8 cellular contexts compared by ENCODE assay signal in the genomic region with DNA sequence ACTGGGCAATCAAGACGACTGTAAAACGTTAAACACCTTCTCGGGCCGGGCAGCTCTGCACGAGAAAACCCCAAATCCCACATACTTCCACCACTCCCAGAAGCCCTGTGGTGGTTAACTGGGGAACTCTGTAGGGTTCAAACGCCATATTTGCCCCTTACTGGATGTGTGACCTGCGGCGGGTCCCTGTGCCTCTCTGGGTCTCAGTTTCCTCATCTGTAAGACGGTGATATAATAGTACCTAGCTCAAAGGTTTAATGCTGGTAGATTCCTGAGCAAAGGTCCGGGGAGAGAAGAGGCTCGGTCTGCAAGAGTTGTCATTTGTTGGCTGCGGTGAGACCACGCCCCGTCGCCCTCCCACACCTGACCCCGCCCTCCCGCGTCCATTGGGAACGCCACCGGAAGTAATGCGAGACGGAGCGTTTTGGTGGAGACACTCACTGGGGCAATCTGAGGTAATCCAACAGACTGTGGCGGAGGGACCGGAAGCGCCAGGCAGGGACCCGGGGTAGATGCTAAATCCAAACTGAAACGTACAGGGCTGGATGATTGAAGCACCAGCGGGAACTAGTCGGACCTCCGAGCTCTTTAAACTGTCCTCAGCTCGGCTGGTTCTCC. TPM values are rescaled to one million over a fixed set of nuclear protein-coding genes. Genes with fewer than 3 reads are reported as not detected.
DNase-seq lines count a peak whose midpoint lies in the region; ATAC-seq and TF ChIP-seq lines count a peak whose summit lies in the region.

No MANE protein-coding gene starts in this region.

- peak overlapping the region; percentile 98 for H3K27ac ChIP-seq in naive thymus-derived CD4-positive, alpha-beta T cell (ENCODE audit: low read depth, low read length)

- H3K27ac Mint-ChIP-seq in activated T-helper 2 cell treated with anti-CD3 and anti-CD28 coated beads, Interferon-gamma antibody, Interleukin-2, Interleukin-4, amounts not matched to agents 10 μg/mL and 5 μg/mL and 100 μg/mL, durations not matched to agents 14 hours and 24 hours and 36 hours = peak overlapping the region; percentile 98
- peak overlapping the region; percentile 99 to 100 (median 99) for H3K27ac Mint-ChIP-seq in naive thymus-derived CD4-positive, alpha-beta T cell
- H3K27ac Mint-ChIP-seq in stimulated activated memory B cell treated with anti-CD40 and anti-IgM and Interleukin-4, amounts not matched to agents 10 μg/mL and 1 μg/mL and 100 μg/mL, for 72 hours = peak overlapping the region; percentile 99

- intact Hi-C loops in activated T-helper 2 cell treated with anti-CD3 and anti-CD28 coated beads, Interferon-gamma antibody, Interleukin-2, Interleukin-4, amounts not matched to agents 10 μg/mL and 5 μg/mL and 100 μg/mL, durations not matched to agents 14 hours and 24 hours and 36 hours (cut with micrococcal nuclease) = loop anchor here (1.0 to 2.0 kb wide), 5 partner anchors 8 to 259 kb away; a partner anchor contains a TSS
- intact Hi-C loops in naive thymus-derived CD4-positive, alpha-beta T cell (cut with micrococcal nuclease) = loop anchor here (1.0 to 10.0 kb wide), 20 partner anchors 8 to 1390 kb away; a partner anchor contains a TSS

- H3K4me1 ChIP-seq in naive thymus-derived CD4-positive, alpha-beta T cell (ENCODE audit: control insufficient read depth in 2 of 2, insufficient read depth in 2 of 2, low read length in 2 of 2) = peaks cover 18 to 23% of the 10 kb centered on the region in 2 donors

- H3K9me3 ChIP-seq in naive thymus-derived CD4-positive, alpha-beta T cell (ENCODE audit: control insufficient read depth in 2 of 3, low read length in 3 of 3) = no peaks in the 10 kb centered on the region

- H3K4me3 ChIP-seq in LNCaP clone FGC (ENCODE audit: low read depth, low read length) (peak overlapping the region; percentile 77), fibroblast of mammary gland (ENCODE audit: control insufficient read depth, low read depth, low read length) (peak overlapping the region; percentile 96)
- H3K4me3 ChIP-seq in naive thymus-derived CD4-positive, alpha-beta T cell (ENCODE audit: low read length) = peak overlapping the region; percentile 100

- CTCF ChIA-PET in naive thymus-derived CD4-positive, alpha-beta T cell (lab: Charles Lee) = interaction anchor here (1.4 kb wide), 1 partner anchor 79 kb away, joined by 4 read pairs; no protein-coding TSS in a partner anchor

- POLR2A ChIA-PET in naive thymus-derived CD4-positive, alpha-beta T cell (lab: Charles Lee) = interaction anchor here (0.5 to 3.5 kb wide), 21 partner anchors 8 to 658 kb away, joined by 3 to 34 read pairs (median 5); a partner anchor contains a TSS

- H3K27me3 ChIP-seq in naive thymus-derived CD4-positive, alpha-beta T cell (ENCODE audit: control insufficient read depth in 2 of 2, insufficient read depth in 2 of 2, low read length in 2 of 2) = no peaks in the 10 kb centered on the region

- ATAC-seq in naive thymus-derived CD4-positive, alpha-beta T cell = peak; percentile 92
- peak; percentile 95 for ATAC-seq in stimulated activated memory B cell treated with anti-CD40 and anti-IgM and Interleukin-4, amounts not matched to agents 10 μg/mL and 1 μg/mL and 100 μg/mL, for 72 hours

- no peaks in the 10 kb centered on the region for H3K9me3 Mint-ChIP-seq in activated T-helper 2 cell treated with anti-CD3 and anti-CD28 coated beads, Interferon-gamma antibody, Interleukin-2, Interleukin-4, amounts not matched to agents 10 μg/mL and 5 μg/mL and 100 μg/mL, durations not matched to agents 14 hours and 24 hours and 36 hours
- H3K9me3 Mint-ChIP-seq in naive thymus-derived CD4-positive, alpha-beta T cell = no peaks in the 10 kb centered on the region
- no peaks in the 10 kb centered on the region for H3K9me3 Mint-ChIP-seq in stimulated activated memory B cell treated with anti-CD40 and anti-IgM and Interleukin-4, amounts not matched to agents 10 μg/mL and 1 μg/mL and 100 μg/mL, for 72 hours

- H3K36me3 Mint-ChIP-seq in activated T-helper 2 cell treated with anti-CD3 and anti-CD28 coated beads, Interferon-gamma antibody, Interleukin-2, Interleukin-4, amounts not matched to agents 10 μg/mL and 5 μg/mL and 100 μg/mL, durations not matched to agents 14 hours and 24 hours and 36 hours (ENCODE audit: low read depth) = no peaks in the 10 kb centered on the region
- no peaks in the 10 kb centered on the region for H3K36me3 Mint-ChIP-seq in naive thymus-derived CD4-positive, alpha-beta T cell
- no peaks in the 10 kb centered on the region for H3K36me3 Mint-ChIP-seq in stimulated activated memory B cell treated with anti-CD40 and anti-IgM and Interleukin-4, amounts not matched to agents 10 μg/mL and 1 μg/mL and 100 μg/mL, for 72 hours

- peak overlapping the region; percentile 93 for H3K4me3 Mint-ChIP-seq in activated T-helper 2 cell treated with anti-CD3 and anti-CD28 coated beads, Interferon-gamma antibody, Interleukin-2, Interleukin-4, amounts not matched to agents 10 μg/mL and 5 μg/mL and 100 μg/mL, durations not matched to agents 14 hours and 24 hours and 36 hours (ENCODE audit: low read depth)
- H3K4me3 Mint-ChIP-seq in naive thymus-derived CD4-positive, alpha-beta T cell = peak overlapping the region; percentile 92 to 99 (median 97)
- peak overlapping the region; percentile 95 for H3K4me3 Mint-ChIP-seq in stimulated activated memory B cell treated with anti-CD40 and anti-IgM and Interleukin-4, amounts not matched to agents 10 μg/mL and 1 μg/mL and 100 μg/mL, for 72 hours

- peaks cover 11% of the 10 kb centered on the region for H3K4me1 Mint-ChIP-seq in activated T-helper 2 cell treated with anti-CD3 and anti-CD28 coated beads, Interferon-gamma antibody, Interleukin-2, Interleukin-4, amounts not matched to agents 10 μg/mL and 5 μg/mL and 100 μg/mL, durations not matched to agents 14 hours and 24 hours and 36 hours (ENCODE audit: low read depth)
- H3K4me1 Mint-ChIP-seq in naive thymus-derived CD4-positive, alpha-beta T cell = peaks cover 17 to 39% (median 30%) of the 10 kb centered on the region in 7 donors
- peaks cover 22% of the 10 kb centered on the region for H3K4me1 Mint-ChIP-seq in stimulated activated memory B cell treated with anti-CD40 and anti-IgM and Interleukin-4, amounts not matched to agents 10 μg/mL and 1 μg/mL and 100 μg/mL, for 72 hours

- TF ChIP-seq CTCF in LNCaP clone FGC (IDR thresholded peaks at IDR 0.05; ENCODE audit: control insufficient read depth, extremely low read depth, insufficient read depth) (no peak), fibroblast of mammary gland (conservative IDR thresholded peaks at IDR 0.05; ENCODE audit: control insufficient read depth, insufficient read depth, low read depth, low read length) (no peak)

- H3K36me3 ChIP-seq in naive thymus-derived CD4-positive, alpha-beta T cell (ENCODE audit: control insufficient read depth in 2 of 3, insufficient read depth in 3 of 3, low read length in 3 of 3) = peaks cover 0 to 14% (median 0%) of the 10 kb centered on the region in 3 experiments

- no peaks in the 10 kb centered on the region for H3K27me3 Mint-ChIP-seq in activated T-helper 2 cell treated with anti-CD3 and anti-CD28 coated beads, Interferon-gamma antibody, Interleukin-2, Interleukin-4, amounts not matched to agents 10 μg/mL and 5 μg/mL and 100 μg/mL, durations not matched to agents 14 hours and 24 hours and 36 hours (ENCODE audit: low read depth)
- H3K27me3 Mint-ChIP-seq in naive thymus-derived CD4-positive, alpha-beta T cell = peaks cover 0 to 3% (median 0%) of the 10 kb centered on the region in 5 donors
- H3K27me3 Mint-ChIP-seq in stimulated activated memory B cell treated with anti-CD40 and anti-IgM and Interleukin-4, amounts not matched to agents 10 μg/mL and 1 μg/mL and 100 μg/mL, for 72 hours = no peaks in the 10 kb centered on the region

- DNase-seq in EL = peak; percentile 98
- DNase-seq in H4 (ENCODE audit: low spot score) = peak; percentile 96
- peak; percentile 97 for DNase-seq in LNCaP clone FGC (ENCODE audit: low read depth)
- peak; percentile 99 for DNase-seq in RPMI8226
- peak; percentile 98 for DNase-seq in activated T-helper 2 cell treated with anti-CD3 and anti-CD28 coated beads, Interferon-gamma antibody, Interleukin-2, Interleukin-4, amounts not matched to agents 10 μg/mL and 5 μg/mL and 100 μg/mL, durations not matched to agents 14 hours and 24 hours and 36 hours (ENCODE audit: low spot score)
- DNase-seq in fibroblast of mammary gland (ENCODE audit: low read depth) = peak; percentile 98
- DNase-seq in naive thymus-derived CD4-positive, alpha-beta T cell = peak; percentile 92 to 98 (median 98)

RNA-seq across cellular contexts. Expression of a gene that starts 0.7 kb away (rescaled TPM):
- 17.5 and 18.1 TPM in 2 replicates for total RNA-seq in H4 (2014; rRNA removed; shearing (Covaris generic))
- total RNA-seq in activated T-helper 2 cell treated with anti-CD3 and anti-CD28 coated beads, Interferon-gamma antibody, Interleukin-2, Interleukin-4, amounts not matched to agents 10 μg/mL and 5 μg/mL and 100 μg/mL, durations not matched to agents 14 hours and 24 hours and 36 hours = 20.3 and 21.3 TPM in 2 replicates
- total RNA-seq in naive thymus-derived CD4-positive, alpha-beta T cell = 10 to 100 TPM; 17.4 to 49.1 (median 27.2) TPM
- 10 to 100 TPM; 16.8 to 19.5 TPM for polyA plus RNA-seq in naive thymus-derived CD4-positive, alpha-beta T cell

RNA-seq across cellular contexts. Expression of a gene that starts 6.1 kb away (rescaled TPM):
- total RNA-seq in H4 (2014; rRNA removed; shearing (Covaris generic)) = 111 and 179 TPM in 2 replicates
- total RNA-seq in activated T-helper 2 cell treated with anti-CD3 and anti-CD28 coated beads, Interferon-gamma antibody, Interleukin-2, Interleukin-4, amounts not matched to agents 10 μg/mL and 5 μg/mL and 100 μg/mL, durations not matched to agents 14 hours and 24 hours and 36 hours = 161 and 168 TPM in 2 replicates
- total RNA-seq in naive thymus-derived CD4-positive, alpha-beta T cell = 100 to 1,000 TPM; 137 to 189 (median 169) TPM
- 100 to 1,000 TPM; 201 to 295 TPM for polyA plus RNA-seq in naive thymus-derived CD4-positive, alpha-beta T cell

RNA-seq across cellular contexts. Expression of a gene that starts 8.1 kb away (rescaled TPM):
- 6.5 and 19.3 TPM in 2 replicates for total RNA-seq in H4 (2014; rRNA removed; shearing (Covaris generic))
- 4.4 and 5.4 TPM in 2 replicates for total RNA-seq in activated T-helper 2 cell treated with anti-CD3 and anti-CD28 coated beads, Interferon-gamma antibody, Interleukin-2, Interleukin-4, amounts not matched to agents 10 μg/mL and 5 μg/mL and 100 μg/mL, durations not matched to agents 14 hours and 24 hours and 36 hours
- total RNA-seq in naive thymus-derived CD4-positive, alpha-beta T cell = 1 to 10 TPM; 6.2 to 8.9 (median 7.1) TPM
- 1 to 10 TPM in 1 of 2 donors, under 1 TPM in 1; 0.74 to 1.5 TPM for polyA plus RNA-seq in naive thymus-derived CD4-positive, alpha-beta T cell

Comparison
In these comparisons a context has a peak if more than half of its experiments do, and no peak if none do; other contexts are left out.
1. Peak in every context shown above with its lines: DNase-seq, ATAC-seq, H3K4me3 ChIP-seq and H3K27ac ChIP-seq.